14 cellular contexts compared by ENCODE assay signal in genomic region chr13:96696501-96696900, GRCh38.
DNase-seq lines count a peak whose midpoint lies in the region; ATAC-seq and TF ChIP-seq lines count a peak whose summit lies in the region.
"Had no signal": no experiment of that assay in that cellular context is flagged by ENCODE, and none has a peak within 500 bp of the region (broad histone marks: within the 10 kb centered on the region; RNA-seq: fewer than 3 reads in every experiment).

No MANE protein-coding gene starts in this region.

- H3K9me3 ChIP-seq in right atrium auricular region, result no peaks in the 10 kb centered on the region
- H3K9me3 ChIP-seq in hepatocyte (ENCODE audit: low read depth), result no peaks in the 10 kb centered on the region

- H3K4me3 ChIP-seq in right atrium auricular region, result no peak overlapping the region
- no peak overlapping the region for H3K4me3 ChIP-seq in choroid plexus epithelial cell (ENCODE audit: low read depth, low read length)
- no peak overlapping the region for H3K4me3 ChIP-seq in hepatocyte
- H3K4me3 ChIP-seq: BLaER1 treated with 17β-estradiol and CSF1 and Interleukin-3, amounts not matched to agents 10 nM and 100 nM; GM23338 had no signal

- DNase-seq in Right ventricle myocardium superior, result peak; percentile 35
- no peak for DNase-seq in right atrium auricular region (ENCODE audit: low spot score)
- peak; percentile 25 for DNase-seq in choroid plexus epithelial cell (ENCODE audit: low read depth)
- no peak for DNase-seq in hepatocyte (ENCODE audit: low spot score)
- DNase-seq in NCI-H526 treated with DMSO at 0.1 percent for 48 hours (lab: John Stamatoyannopoulos, UW), result no peak
- DNase-seq: Calu3; CD8-positive, alpha-beta T cell; DMS79 treated with DMSO at 0.1 percent for 48 hours; GF-D8; HCEC 1CT had no signal

- ATAC-seq in Right ventricle myocardium superior (ENCODE audit: poor library complexity), result no peak
- no peak for ATAC-seq in HG02981 (IDR thresholded peaks at IDR 0.05; ENCODE audit: unreplicated experiment)
- ATAC-seq: CD8-positive, alpha-beta T cell; GM23338 had no signal

- no peak for TF ChIP-seq CTCF in right atrium auricular region (IDR thresholded peaks at IDR 0.05)
- TF ChIP-seq CTCF in choroid plexus epithelial cell (conservative IDR thresholded peaks at IDR 0.05; ENCODE audit: low read depth, low read length), result no peak
- TF ChIP-seq CTCF in hepatocyte (IDR thresholded peaks at IDR 0.05; ENCODE audit: poor library complexity), result no peak

- no peak overlapping the region for H3K4me2 ChIP-seq in hepatocyte
- H3K4me2 ChIP-seq: BLaER1 treated with 17β-estradiol and CSF1 and Interleukin-3, amounts not matched to agents 10 nM and 100 nM; GM23338 had no signal

- no peaks in the 10 kb centered on the region for H3K9me2 ChIP-seq in hepatocyte (replicated peaks; ENCODE audit: insufficient read depth)

- H3K27ac ChIP-seq in right atrium auricular region (no peak overlapping the region), hepatocyte (peak overlapping the region; percentile 36)
- H3K27ac ChIP-seq: BLaER1 treated with 17β-estradiol and CSF1 and Interleukin-3, amounts not matched to agents 10 nM and 100 nM; HL-60 had no signal

- no peaks in the 10 kb centered on the region for H4K20me1 ChIP-seq in hepatocyte (ENCODE audit: insufficient read depth, poor library complexity, severe bottlenecking)
- H4K20me1 ChIP-seq: BLaER1 treated with 17β-estradiol and CSF1 and Interleukin-3, amounts not matched to agents 10 nM and 100 nM had no signal

- H3K27me3 ChIP-seq in right atrium auricular region, result no peaks in the 10 kb centered on the region
- no peaks in the 10 kb centered on the region for H3K27me3 ChIP-seq in hepatocyte
- H3K27me3 ChIP-seq: BLaER1 treated with 17β-estradiol and CSF1 and Interleukin-3, amounts not matched to agents 10 nM and 100 nM had no signal

- no peaks in the 10 kb centered on the region for H3K79me2 ChIP-seq in hepatocyte

- peak overlapping the region; percentile 38 for H2AFZ ChIP-seq in hepatocyte
- H2AFZ ChIP-seq: GM23338 had no signal

- H3K4me1 ChIP-seq in right atrium auricular region (no peaks in the 10 kb centered on the region), hepatocyte (ENCODE audit: insufficient read depth) (no peaks in the 10 kb centered on the region)

- intact Hi-C loops in Right ventricle myocardium superior (cut with DNase I), result no loop called here

- 80% methylated on average over 5 of the region's 5 CpGs for WGBS in hepatocyte (ENCODE audit: low lambda C conversion rate, missing lambda C conversion rate)

- no peaks in the 10 kb centered on the region for H3K36me3 ChIP-seq in right atrium auricular region
- H3K36me3 ChIP-seq in hepatocyte (replicated peaks; ENCODE audit: insufficient read depth, low read depth), result no peaks in the 10 kb centered on the region
- H3K36me3 ChIP-seq: BLaER1 treated with 17β-estradiol and CSF1 and Interleukin-3, amounts not matched to agents 10 nM and 100 nM had no signal

Comparison
In these comparisons a context has a peak if more than half of its experiments do, and no peak if none do; other contexts are left out.
1. DNase-seq: peak in Right ventricle myocardium superior (single experiment) and choroid plexus epithelial cell (single experiment); none in right atrium auricular region (single experiment), hepatocyte (single experiment) and NCI-H526 treated with DMSO at 0.1 percent for 48 hours (single experiment).